Comparison of ENCODE assay signal across 17 cellular contexts in the genomic region with DNA sequence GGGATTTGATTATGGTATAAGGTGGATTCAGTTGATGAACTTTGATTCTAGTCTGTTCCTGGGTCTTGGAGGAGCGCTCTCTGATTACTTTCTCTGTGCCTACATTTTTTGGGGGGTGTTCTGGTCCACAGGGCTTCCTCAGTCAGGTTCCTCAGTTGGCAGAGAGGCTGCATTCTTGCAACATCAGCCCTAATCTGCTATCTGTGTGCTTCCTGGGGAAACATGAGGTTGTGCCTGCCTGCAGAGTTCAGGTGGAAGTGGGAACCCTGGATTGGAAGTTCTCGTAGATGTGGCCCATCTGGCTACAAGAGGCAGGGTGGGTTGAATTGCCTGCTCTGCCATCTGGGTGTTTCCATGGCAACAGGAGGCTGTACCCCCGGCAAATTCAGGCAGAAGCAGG. TPM values are rescaled to one million over a fixed set of nuclear protein-coding genes. Genes with fewer than 3 reads are reported as not detected.
A peak's percentile ranks its signal among the peaks of the same experiment; 100 is the strongest.
DNase-seq lines count a peak whose midpoint lies in the region; ATAC-seq and TF ChIP-seq lines count a peak whose summit lies in the region.
"Had no signal": no experiment of that assay in that cellular context is flagged by ENCODE, and none has a peak within 500 bp of the region (broad histone marks: within the 10 kb centered on the region; RNA-seq: fewer than 3 reads in every experiment).

No MANE protein-coding gene starts in this region.

- intact Hi-C loops in ascending aorta (cut with DNase I): no loop called here

- H3K36me3 ChIP-seq in ascending aorta: peaks cover 0 to 10% of the 10 kb centered on the region in 2 donors

- H3K27me3 Mint-ChIP-seq in activated T-cell treated with anti-CD3 and anti-CD28 coated beads, Interleukin-2, amount 50 U/mL, for 24 hours: no peaks in the 10 kb centered on the region
- no peaks in the 10 kb centered on the region for H3K27me3 Mint-ChIP-seq in activated T-cell treated with anti-CD3 and anti-CD28 coated beads, Interleukin-2, amount 50 U/mL, for 4 hours (ENCODE audit: low read depth)
- no peaks in the 10 kb centered on the region for H3K27me3 Mint-ChIP-seq in T-helper 17 cell
- H3K27me3 Mint-ChIP-seq: CD4-positive, alpha-beta T cell had no signal

- ATAC-seq in activated T-cell treated with anti-CD3 and anti-CD28 coated beads, Interleukin-2, amount 50 U/mL, for 4 hours: no peak
- no peak for ATAC-seq in T-helper 17 cell
- ATAC-seq in left lobe of liver: peak; percentile 75
- no peak for ATAC-seq in stimulated activated effector memory CD8-positive, alpha-beta T cell treated with anti-CD3 and anti-CD28 coated beads, Interleukin-12 subunit alpha, Interleukin-12 subunit beta, amount 100 ng/mL, for 72 hours
- no peak for ATAC-seq in GM19452 (IDR thresholded peaks at IDR 0.05; ENCODE audit: unreplicated experiment)

- no peak for TF ChIP-seq CTCF in ascending aorta (IDR thresholded peaks at IDR 0.05)

- H3K27me3 ChIP-seq in ascending aorta: no peaks in the 10 kb centered on the region

- H3K4me1 ChIP-seq in ascending aorta: no peaks in the 10 kb centered on the region

- no peak for DNase-seq in activated T-cell treated with anti-CD3 and anti-CD28 coated beads, Interleukin-2, amount 50 U/mL, for 24 hours
- DNase-seq in activated T-cell treated with anti-CD3 and anti-CD28 coated beads, Interleukin-2, amount 50 U/mL, for 4 hours: no peak
- DNase-seq in T-helper 17 cell (no peak), left lobe of liver (ENCODE audit: low spot score) (no peak), SIG-M5 (lab: John Stamatoyannopoulos, UW) (no peak), ascending aorta (ENCODE audit: low spot score in 2 of 2) (no peak)
- DNase-seq in stimulated activated effector memory CD8-positive, alpha-beta T cell treated with anti-CD3 and anti-CD28 coated beads, Interleukin-12 subunit alpha, Interleukin-12 subunit beta, amount 100 ng/mL, for 72 hours (ENCODE audit: low spot score in 2 of 2): no peak
- DNase-seq: Calu3; CD4-positive, alpha-beta T cell; GF-D8; IMR-90; NCI-H1436; NCI-H2081; NCI-H2227 treated with DMSO at 0.1 percent for 48 hours; PC-9 had no signal

- H3K4me3 Mint-ChIP-seq in activated T-cell treated with anti-CD3 and anti-CD28 coated beads, Interleukin-2, amount 50 U/mL, for 24 hours: no peak overlapping the region
- H3K4me3 Mint-ChIP-seq in activated T-cell treated with anti-CD3 and anti-CD28 coated beads, Interleukin-2, amount 50 U/mL, for 4 hours: no peak overlapping the region
- H3K4me3 Mint-ChIP-seq in T-helper 17 cell: no peak overlapping the region
- H3K4me3 Mint-ChIP-seq in stimulated activated effector memory CD8-positive, alpha-beta T cell treated with anti-CD3 and anti-CD28 coated beads, Interleukin-12 subunit alpha, Interleukin-12 subunit beta, amount 100 ng/mL, for 72 hours: no peak overlapping the region
- H3K4me3 Mint-ChIP-seq: CD4-positive, alpha-beta T cell had no signal

- H3K4me3 ChIP-seq in ascending aorta: no peak overlapping the region
- H3K4me3 ChIP-seq: PC-9, SK-N-MC had no signal

- no peak overlapping the region for H3K27ac ChIP-seq in ascending aorta
- H3K27ac ChIP-seq: PC-9, SK-N-MC had no signal

- H3K9me3 Mint-ChIP-seq in activated T-cell treated with anti-CD3 and anti-CD28 coated beads, Interleukin-2, amount 50 U/mL, for 24 hours: peaks cover 18% of the 10 kb centered on the region
- H3K9me3 Mint-ChIP-seq in activated T-cell treated with anti-CD3 and anti-CD28 coated beads, Interleukin-2, amount 50 U/mL, for 4 hours: peaks cover 21% of the 10 kb centered on the region
- peaks cover 5% of the 10 kb centered on the region for H3K9me3 Mint-ChIP-seq in stimulated activated effector memory CD8-positive, alpha-beta T cell treated with anti-CD3 and anti-CD28 coated beads, Interleukin-12 subunit alpha, Interleukin-12 subunit beta, amount 100 ng/mL, for 72 hours

- peaks cover 30% of the 10 kb centered on the region for H3K4me1 Mint-ChIP-seq in activated T-cell treated with anti-CD3 and anti-CD28 coated beads, Interleukin-2, amount 50 U/mL, for 24 hours (ENCODE audit: low read depth)
- peaks cover 19% of the 10 kb centered on the region for H3K4me1 Mint-ChIP-seq in activated T-cell treated with anti-CD3 and anti-CD28 coated beads, Interleukin-2, amount 50 U/mL, for 4 hours (ENCODE audit: low read depth)
- H3K4me1 Mint-ChIP-seq in T-helper 17 cell: peaks cover 9% of the 10 kb centered on the region
- H3K4me1 Mint-ChIP-seq in stimulated activated effector memory CD8-positive, alpha-beta T cell treated with anti-CD3 and anti-CD28 coated beads, Interleukin-12 subunit alpha, Interleukin-12 subunit beta, amount 100 ng/mL, for 72 hours: peaks cover 35% of the 10 kb centered on the region

- peaks cover 4% of the 10 kb centered on the region for H3K9me3 ChIP-seq in T-helper 17 cell (ENCODE audit: control insufficient read depth, low read length, poor library complexity, severe bottlenecking)
- peaks cover 3 to 9% of the 10 kb centered on the region in 2 donors for H3K9me3 ChIP-seq in ascending aorta

- H3K27ac Mint-ChIP-seq in activated T-cell treated with anti-CD3 and anti-CD28 coated beads, Interleukin-2, amount 50 U/mL, for 24 hours: peak overlapping the region; percentile 31
- H3K27ac Mint-ChIP-seq in T-helper 17 cell: peak overlapping the region; percentile 6
- H3K27ac Mint-ChIP-seq in stimulated activated effector memory CD8-positive, alpha-beta T cell treated with anti-CD3 and anti-CD28 coated beads, Interleukin-12 subunit alpha, Interleukin-12 subunit beta, amount 100 ng/mL, for 72 hours: peak overlapping the region; percentile 83
- H3K27ac Mint-ChIP-seq: CD4-positive, alpha-beta T cell had no signal

- peaks cover 75% of the 10 kb centered on the region for H3K36me3 Mint-ChIP-seq in activated T-cell treated with anti-CD3 and anti-CD28 coated beads, Interleukin-2, amount 50 U/mL, for 24 hours (ENCODE audit: low read depth)
- peaks cover 31% of the 10 kb centered on the region for H3K36me3 Mint-ChIP-seq in activated T-cell treated with anti-CD3 and anti-CD28 coated beads, Interleukin-2, amount 50 U/mL, for 4 hours (ENCODE audit: insufficient read depth)
- peaks cover 10% of the 10 kb centered on the region for H3K36me3 Mint-ChIP-seq in T-helper 17 cell (ENCODE audit: low read depth)
- peaks cover 20% of the 10 kb centered on the region for H3K36me3 Mint-ChIP-seq in stimulated activated effector memory CD8-positive, alpha-beta T cell treated with anti-CD3 and anti-CD28 coated beads, Interleukin-12 subunit alpha, Interleukin-12 subunit beta, amount 100 ng/mL, for 72 hours

RNA-seq across cellular contexts. Expression of gene POLK, which starts 24.5 kb away (rescaled TPM):
- 10 to 100 TPM; 25.7 to 28.0 (median 25.8) TPM for total RNA-seq in activated T-cell treated with anti-CD3 and anti-CD28 coated beads, Interleukin-2, amount 50 U/mL, for 4 hours
- total RNA-seq in T-helper 17 cell: 10 to 100 TPM; 18.8 to 23.4 TPM
- total RNA-seq in left lobe of liver: 9.9 TPM
- 19.4 TPM for total RNA-seq in ascending aorta

RNA-seq across cellular contexts. Expression of gene CERT1, which starts 24.7 kb away (rescaled TPM):
- 10 to 100 TPM; 29.4 to 30.1 (median 29.9) TPM for total RNA-seq in activated T-cell treated with anti-CD3 and anti-CD28 coated beads, Interleukin-2, amount 50 U/mL, for 4 hours
- total RNA-seq in T-helper 17 cell: 10 to 100 TPM; 29.9 to 37.2 TPM
- total RNA-seq in left lobe of liver: 16.4 TPM
- 29.8 TPM for total RNA-seq in ascending aorta

Comparison
In these comparisons a context has a peak if more than half of its experiments do, and no peak if none do; other contexts are left out.
1. H3K27ac Mint-ChIP-seq: peak in every context shown above with its lines; median percentile 83 in stimulated activated effector memory CD8-positive, alpha-beta T cell treated with anti-CD3 and anti-CD28 coated beads, Interleukin-12 subunit alpha, Interleukin-12 subunit beta, amount 100 ng/mL, for 72 hours; 31 in activated T-cell treated with anti-CD3 and anti-CD28 coated beads, Interleukin-2, amount 50 U/mL, for 24 hours; 6 in T-helper 17 cell.